Comparison of ENCODE assay signal across 22 cellular contexts in genomic region chr10:29663718-29664117, GRCh38.
"Had no signal": no experiment of that assay in that cellular context is flagged by ENCODE, and none has a peak within 500 bp of the region (broad histone marks: within the 10 kb centered on the region; RNA-seq: fewer than 3 reads in every experiment).

No MANE protein-coding gene starts in this region.

- H3K9me3 Mint-ChIP-seq: central memory CD8-positive, alpha-beta T cell; nephron; type B pancreatic cell had no signal

- H3K36me3 Mint-ChIP-seq: naive B cell had no signal

- H3K27ac ChIP-seq: dorsolateral prefrontal cortex, left lung, parathyroid adenoma, prostate gland, uterus had no signal

- H3K4me2 ChIP-seq: smooth muscle cell had no signal

- H3K4me1 ChIP-seq: prostate gland had no signal

- H3K4me3 ChIP-seq: dorsolateral prefrontal cortex, gastroesophageal sphincter, left lung, lung, prostate gland, smooth muscle cell, uterus had no signal

- H3K9me3 ChIP-seq: gastroesophageal sphincter, left lung, prostate gland, uterus had no signal

- ATAC-seq: esophagus mucosa, gastroesophageal sphincter, left lung had no signal

- DNase-seq: cortex of kidney; dorsolateral prefrontal cortex; effector CD8-positive, alpha-beta T cell; hippocampal formation; islet precursor cell; left lung; mesenchymal stem cell; midbrain; naive B cell; retina; stimulated activated CD4-positive, alpha-beta T cell treated with anti-CD3 and anti-CD28 coated beads, Interleukin-2, amount 100 ng/mL, for 48 hours; stimulated activated naive CD4-positive, alpha-beta T cell treated with Interleukin-2 at 50 U/mL for 16 hours; uterus had no signal

- H3K36me3 ChIP-seq: left lung, prostate gland, uterus had no signal

- H3K4me3 Mint-ChIP-seq: central memory CD8-positive, alpha-beta T cell; naive B cell; nephron; type B pancreatic cell had no signal

- H3K9ac ChIP-seq: parathyroid adenoma had no signal

- H3K27me3 ChIP-seq: gastroesophageal sphincter, left lung, uterus had no signal

- H3K27ac Mint-ChIP-seq: naive B cell, nephron, type B pancreatic cell had no signal

- H3K27me3 Mint-ChIP-seq: central memory CD8-positive, alpha-beta T cell; naive B cell; type B pancreatic cell had no signal

- H2AFZ ChIP-seq: parathyroid adenoma had no signal
